In the genomic region with DNA sequence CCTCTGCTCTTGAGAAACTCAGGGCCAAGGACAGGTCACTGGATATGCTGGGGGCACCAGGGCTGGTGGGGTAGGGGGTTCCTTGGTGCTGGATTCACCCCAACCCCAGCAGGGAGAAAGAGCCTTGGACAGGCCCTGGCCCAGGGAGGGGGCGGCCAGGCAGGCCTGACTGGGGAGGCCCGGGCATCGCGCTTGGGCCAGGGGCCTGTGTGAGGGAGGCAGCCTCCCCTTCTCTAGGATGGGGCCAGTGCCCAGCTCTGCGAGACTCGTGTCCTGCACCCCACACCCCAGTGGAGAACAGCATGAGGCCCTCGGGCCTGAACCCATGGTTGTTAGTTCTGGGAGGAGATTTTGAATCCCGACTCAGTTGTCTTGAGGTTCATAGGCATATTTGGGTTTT, we compare ENCODE assay signal across 3 cellular contexts.
"Had no signal": no experiment of that assay in that cellular context is flagged by ENCODE, and none has a peak within 500 bp of the region (broad histone marks: within the 10 kb centered on the region; RNA-seq: fewer than 3 reads in every experiment).

No MANE protein-coding gene starts in this region.

- ATAC-seq: GM12878 had no signal

- H3K4me3 ChIP-seq: GM12878 had no signal

- DNase-seq: GDM1, GF-D8 had no signal
